In the genomic region with DNA sequence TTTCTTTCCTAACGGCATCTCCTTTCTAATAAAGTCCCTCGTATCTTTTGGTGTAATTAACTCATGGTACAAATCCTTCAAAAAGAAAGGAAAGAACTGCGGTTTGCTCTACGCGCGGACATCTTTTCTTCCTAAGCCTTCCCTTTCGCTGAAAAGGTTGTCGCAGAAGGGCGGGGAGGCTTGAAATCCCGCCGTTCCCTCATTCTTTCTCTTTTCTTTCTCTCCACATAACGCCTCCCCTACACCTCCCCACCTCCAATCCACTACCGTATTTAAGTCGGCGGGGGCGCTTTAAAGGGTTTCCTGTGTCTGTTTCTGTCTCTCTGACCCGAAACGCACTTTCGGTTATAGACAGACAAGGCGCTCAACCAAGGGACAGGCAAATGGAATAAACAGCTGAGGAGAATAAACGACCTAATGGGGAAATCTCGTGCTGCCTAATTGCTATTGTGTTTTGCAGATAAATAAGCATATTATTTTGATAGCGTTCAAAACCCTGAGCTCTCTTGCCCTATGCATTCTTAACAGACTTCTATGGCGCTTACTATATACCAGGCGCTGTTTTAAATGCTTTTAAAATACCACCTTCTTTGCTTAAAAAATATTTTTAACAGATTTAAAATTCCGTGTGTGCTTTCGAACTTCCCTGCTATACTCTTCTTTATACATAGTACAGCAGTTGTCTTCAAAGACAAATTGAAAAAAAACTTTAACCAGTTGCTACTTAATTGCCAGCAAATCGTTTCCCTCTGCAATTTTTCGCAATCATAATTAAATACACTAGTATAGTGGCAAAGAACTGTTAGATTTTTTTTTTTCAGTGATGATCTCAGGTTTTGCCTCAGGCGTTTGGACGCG, we compare ENCODE assay signal across 8 cellular contexts. TPM values are rescaled to one million over a fixed set of nuclear protein-coding genes. Genes with fewer than 3 reads are reported as not detected.
A peak's percentile ranks its signal among the peaks of the same experiment; 100 is the strongest.
DNase-seq lines count a peak whose midpoint lies in the region; ATAC-seq and TF ChIP-seq lines count a peak whose summit lies in the region.

No MANE protein-coding gene starts in this region.

- H3K4me1 ChIP-seq in mucosa of descending colon (ENCODE audit: low read depth), result peaks cover 24% of the 10 kb centered on the region

- in situ Hi-C loops in GM13977 (cut with MboI; ENCODE audit: low pct_unique_long_range_greater_than_20kb, low sequenced_read_pairs, unreplicated experiment), result no loop called here

- TF ChIP-seq CTCF in GM13977 (IDR thresholded peaks at IDR 0.05; ENCODE audit: extremely low read depth, insufficient read depth, missing control alignments) (peak; percentile 9), HFF-Myc (IDR thresholded peaks at IDR 0.05; ENCODE audit: low read depth, low read length, missing control alignments) (no peak), endothelial cell (IDR thresholded peaks at IDR 0.05; ENCODE audit: unreplicated experiment) (no peak), mucosa of descending colon (IDR thresholded peaks at IDR 0.05) (no peak)

- DNase-seq in GM13977 (ENCODE audit: low spot score) (peak; percentile 64), HFF-Myc (ENCODE audit: extremely low read depth, low read depth) (no peak), NCI-H146 treated with DMSO at 0.1 percent for 48 hours (lab: John Stamatoyannopoulos, UW; ENCODE audit: unreplicated experiment) (peak; percentile 99), endothelial cell (ENCODE audit: low spot score) (peak; percentile 40), mucosa of descending colon (peak in 2 of 3 donors; percentile 49 to 73), NCI-H345 (lab: John Stamatoyannopoulos, UW) (no peak)
- peak; percentile 78 for DNase-seq in activated CD8-positive, alpha-beta memory T cell treated with anti-CD3 and anti-CD28 coated beads for 24 hours

- peak overlapping the region; percentile 98 for H3K27ac Mint-ChIP-seq in endothelial cell (ENCODE audit: unreplicated experiment)
- H3K27ac Mint-ChIP-seq in stimulated activated memory B cell treated with anti-CD40 and anti-IgM and Interleukin-4, amounts not matched to agents 10 μg/mL and 1 μg/mL and 100 μg/mL, for 72 hours, result no peak overlapping the region

- peak overlapping the region; percentile 91 for H3K4me3 Mint-ChIP-seq in endothelial cell (ENCODE audit: unreplicated experiment)
- H3K4me3 Mint-ChIP-seq in stimulated activated memory B cell treated with anti-CD40 and anti-IgM and Interleukin-4, amounts not matched to agents 10 μg/mL and 1 μg/mL and 100 μg/mL, for 72 hours, result peak overlapping the region; percentile 67

- H3K27me3 Mint-ChIP-seq in endothelial cell (ENCODE audit: unreplicated experiment), result peaks cover 4% of the 10 kb centered on the region
- H3K27me3 Mint-ChIP-seq in stimulated activated memory B cell treated with anti-CD40 and anti-IgM and Interleukin-4, amounts not matched to agents 10 μg/mL and 1 μg/mL and 100 μg/mL, for 72 hours, result peaks cover 57% of the 10 kb centered on the region

- no peaks in the 10 kb centered on the region for H3K9me3 ChIP-seq in mucosa of descending colon

- no peaks in the 10 kb centered on the region for H3K36me3 ChIP-seq in mucosa of descending colon (ENCODE audit: low read depth)

- H3K9me3 Mint-ChIP-seq in endothelial cell (ENCODE audit: unreplicated experiment), result no peaks in the 10 kb centered on the region
- H3K9me3 Mint-ChIP-seq in stimulated activated memory B cell treated with anti-CD40 and anti-IgM and Interleukin-4, amounts not matched to agents 10 μg/mL and 1 μg/mL and 100 μg/mL, for 72 hours, result no peaks in the 10 kb centered on the region

- H3K4me3 ChIP-seq in HFF-Myc (replicated peaks; ENCODE audit: low read depth, low read length) (peak overlapping the region; percentile 2; the same call in 1 of the 2 replicates), mucosa of descending colon (no peak overlapping the region)

- H3K36me3 Mint-ChIP-seq in endothelial cell (ENCODE audit: low read depth, unreplicated experiment), result peaks cover 18% of the 10 kb centered on the region
- H3K36me3 Mint-ChIP-seq in stimulated activated memory B cell treated with anti-CD40 and anti-IgM and Interleukin-4, amounts not matched to agents 10 μg/mL and 1 μg/mL and 100 μg/mL, for 72 hours, result no peaks in the 10 kb centered on the region

- peak; percentile 9 for ATAC-seq in mucosa of descending colon
- ATAC-seq in stimulated activated memory B cell treated with anti-CD40 and anti-IgM and Interleukin-4, amounts not matched to agents 10 μg/mL and 1 μg/mL and 100 μg/mL, for 72 hours, result peak; percentile 63

- intact Hi-C loops in mucosa of descending colon (cut with DNase I, micrococcal nuclease), result no loop called here

- peaks cover 46% of the 10 kb centered on the region for H3K4me1 Mint-ChIP-seq in endothelial cell (ENCODE audit: unreplicated experiment)
- H3K4me1 Mint-ChIP-seq in stimulated activated memory B cell treated with anti-CD40 and anti-IgM and Interleukin-4, amounts not matched to agents 10 μg/mL and 1 μg/mL and 100 μg/mL, for 72 hours, result peaks cover 43% of the 10 kb centered on the region

RNA-seq across cellular contexts. Expression of a gene that starts 2.5 kb away (rescaled TPM):
- total RNA-seq in endothelial cell (ENCODE audit: unreplicated experiment) (82.7 TPM), mucosa of descending colon (1 to 10 TPM in 2 of 3 donors, under 1 TPM in 1; 0.58 to 2.9 (median 1.5) TPM)

RNA-seq across cellular contexts. Expression of a gene that starts 43.8 kb away (rescaled TPM):
- total RNA-seq in endothelial cell (ENCODE audit: unreplicated experiment), result 26.2 TPM
- total RNA-seq in mucosa of descending colon, result 10 to 100 TPM; 28.9 to 54.0 (median 49.6) TPM

Comparison
In these comparisons a context has a peak if more than half of its experiments do, and no peak if none do; other contexts are left out.
1. DNase-seq: peak in GM13977 (single experiment), NCI-H146 treated with DMSO at 0.1 percent for 48 hours (single experiment), activated CD8-positive, alpha-beta memory T cell treated with anti-CD3 and anti-CD28 coated beads for 24 hours (single experiment), endothelial cell (single experiment) and mucosa of descending colon (2 of 3); none in HFF-Myc (single experiment) and NCI-H345 (single experiment).
2. RNA of a gene that starts 2.5 kb away (total RNA-seq): 82.7 TPM in endothelial cell (single experiment); 0.58 to 2.9 TPM in mucosa of descending colon; every median in the first group is over 10 times any median in the second.